In the genomic region with DNA sequence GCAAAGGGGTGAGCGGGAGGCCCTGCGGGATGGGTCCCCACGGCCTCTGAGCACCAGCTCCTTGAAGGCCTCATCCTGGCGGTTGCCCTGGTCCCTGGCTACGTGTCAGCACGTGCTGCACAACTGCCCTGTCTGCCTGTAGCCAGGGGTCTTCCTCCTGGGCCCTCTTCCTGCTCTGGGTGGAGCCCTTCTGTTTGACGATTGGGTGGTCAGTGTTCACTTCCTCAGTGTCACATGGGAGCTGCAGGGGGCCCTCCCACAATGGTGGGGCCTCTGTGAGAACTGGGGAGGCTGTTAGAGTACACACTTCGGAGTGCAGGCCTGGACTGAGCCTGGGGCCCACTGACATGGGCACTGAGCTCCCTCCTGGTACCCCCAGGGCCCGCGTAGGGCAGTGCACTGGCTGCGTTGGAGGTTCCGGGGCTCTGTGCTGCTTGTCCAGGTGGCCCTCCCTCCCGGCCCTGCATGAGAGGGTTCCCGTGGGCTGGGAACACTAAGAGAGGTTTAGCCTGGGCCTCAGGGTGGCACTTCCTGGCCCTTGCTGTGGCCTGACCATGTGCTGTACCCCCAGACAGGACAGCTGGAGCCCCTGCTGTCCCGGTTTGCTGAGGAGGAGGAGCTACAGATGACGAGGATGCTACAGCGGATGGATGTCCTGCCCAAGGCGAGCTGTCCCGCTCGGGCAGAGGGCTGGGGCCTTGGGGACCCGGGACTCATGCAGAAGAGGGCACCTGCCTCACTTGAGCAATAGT, we compare ENCODE assay signal across 1 cellular context.
A peak's percentile ranks its signal among the peaks of the same experiment; 100 is the strongest.
TF ChIP-seq lines count a peak whose summit lies in the region.

No MANE protein-coding gene starts in this region.

TF ChIP-seq in K562, 482 proteins besides CTCF, POLR2A, EP300 and RAD21 (continued from another document and continues in another):
- TF ChIP-seq, protein P1, sequence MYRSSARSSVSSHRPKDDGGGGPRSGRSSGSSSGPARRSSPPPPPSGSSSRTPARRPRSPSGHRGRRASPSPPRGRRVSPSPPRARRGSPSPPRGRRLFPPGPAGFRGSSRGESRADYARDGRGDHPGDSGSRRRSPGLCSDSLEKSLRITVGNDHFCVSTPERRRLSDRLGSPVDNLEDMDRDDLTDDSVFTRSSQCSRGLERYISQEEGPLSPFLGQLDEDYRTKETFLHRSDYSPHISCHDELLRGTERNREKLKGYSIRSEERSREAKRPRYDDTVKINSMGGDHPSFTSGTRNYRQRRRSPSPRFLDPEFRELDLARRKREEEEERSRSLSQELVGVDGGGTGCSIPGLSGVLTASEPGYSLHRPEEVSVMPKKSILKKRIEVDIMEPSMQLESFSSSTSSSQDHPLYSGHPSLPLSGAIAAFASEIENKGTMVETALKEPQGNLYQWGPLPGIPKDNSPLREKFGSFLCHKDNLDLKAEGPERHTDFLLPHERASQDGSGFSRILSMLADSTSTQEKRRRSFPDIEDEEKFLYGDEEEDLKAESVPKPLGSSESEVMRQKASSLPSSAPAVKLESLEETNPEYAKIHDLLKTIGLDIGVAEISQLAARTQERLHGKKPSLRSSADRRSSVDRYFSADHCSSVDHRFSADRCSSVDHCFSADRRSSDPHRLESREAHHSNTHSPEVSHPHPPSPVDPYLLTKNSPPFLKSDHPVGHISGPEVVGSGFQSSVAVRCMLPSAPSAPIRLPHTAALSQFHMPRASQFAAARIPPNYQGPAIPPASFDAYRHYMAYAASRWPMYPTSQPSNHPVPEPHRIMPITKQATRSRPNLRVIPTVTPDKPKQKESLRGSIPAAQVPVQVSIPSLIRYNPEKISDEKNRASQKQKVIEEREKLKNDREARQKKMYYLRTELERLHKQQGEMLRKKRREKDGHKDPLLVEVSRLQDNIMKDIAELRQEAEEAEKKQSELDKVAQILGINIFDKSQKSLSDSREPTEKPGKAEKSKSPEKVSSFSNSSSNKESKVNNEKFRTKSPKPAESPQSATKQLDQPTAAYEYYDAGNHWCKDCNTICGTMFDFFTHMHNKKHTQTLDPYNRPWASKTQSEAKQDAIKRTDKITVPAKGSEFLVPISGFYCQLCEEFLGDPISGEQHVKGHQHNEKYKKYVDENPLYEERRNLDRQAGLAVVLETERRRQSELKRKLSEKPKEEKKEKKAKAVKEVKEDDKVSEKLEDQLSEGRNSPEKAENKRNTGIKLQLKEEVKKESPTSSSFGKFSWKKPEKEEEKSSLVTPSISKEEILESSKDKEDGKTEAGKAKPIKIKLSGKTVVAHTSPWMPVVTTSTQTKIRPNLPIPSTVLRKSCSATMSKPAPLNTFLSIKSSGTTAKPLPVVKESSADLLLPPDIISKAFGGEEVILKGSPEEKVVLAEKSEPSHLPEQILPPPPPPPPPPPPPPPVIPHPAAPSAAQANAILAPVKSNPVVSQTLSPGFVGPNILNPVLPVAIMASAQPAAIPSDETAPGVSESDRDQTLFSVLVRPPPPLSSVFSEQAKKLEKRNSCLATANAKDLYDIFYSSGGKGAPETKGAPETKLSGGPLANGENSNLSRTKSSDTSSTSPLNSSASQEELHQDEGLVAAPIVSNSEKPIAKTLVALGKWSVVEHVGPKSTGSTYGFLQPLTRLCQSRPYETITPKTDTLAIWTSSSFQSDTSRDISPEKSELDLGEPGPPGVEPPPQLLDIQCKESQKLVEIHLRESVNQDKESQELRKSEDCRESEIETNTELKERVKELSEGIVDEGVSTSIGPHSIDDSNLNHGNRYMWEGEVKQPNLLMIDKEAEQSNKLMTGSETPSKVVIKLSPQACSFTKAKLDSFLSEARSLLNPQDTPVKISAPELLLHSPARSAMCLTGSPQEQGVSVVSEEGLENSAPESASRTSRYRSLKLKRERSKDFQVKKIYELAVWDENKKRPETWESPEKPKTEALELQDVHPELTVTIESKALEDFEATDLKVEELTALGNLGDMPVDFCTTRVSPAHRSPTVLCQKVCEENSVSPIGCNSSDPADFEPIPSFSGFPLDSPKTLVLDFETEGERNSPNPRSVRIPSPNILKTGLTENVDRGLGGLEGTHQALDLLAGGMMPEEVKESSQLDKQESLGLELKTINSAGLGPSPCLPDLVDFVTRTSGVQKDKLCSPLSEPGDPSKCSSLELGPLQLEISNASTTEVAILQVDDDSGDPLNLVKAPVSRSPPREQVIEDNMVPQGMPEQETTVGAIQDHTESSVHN (IDR thresholded peaks at IDR 0.05; ENCODE audit: borderline replicate concordance in 1 of 2, low read depth in 1 of 2), result no peak
- TF ChIP-seq SUPT5H (IDR thresholded peaks at IDR 0.05) (no peak), ZNF121 (CRISPR knock-in tag; conservative IDR thresholded peaks at IDR 0.05) (no peak), SMC3 (conservative IDR thresholded peaks at IDR 0.05; ENCODE audit: insufficient read depth, low read depth, low read length) (no peak), MAZ (CRISPR knock-in tag; conservative IDR thresholded peaks at IDR 0.05 in 1 of 2, IDR thresholded peaks at IDR 0.05 in 1 of 2) (peak in 1 of 2 experiments; percentile 26; a peak in 1 of 4 replicates), FOXA1 (IDR thresholded peaks at IDR 0.05; ENCODE audit: borderline replicate concordance) (no peak), SMAD4 (CRISPR knock-in tag; conservative IDR thresholded peaks at IDR 0.05) (no peak), SMARCB1 (IDR thresholded peaks at IDR 0.05; ENCODE audit: insufficient read length, low read depth) (no peak), FOXO4 (CRISPR knock-in tag; IDR thresholded peaks at IDR 0.05) (no peak), ZNF592 (IDR thresholded peaks at IDR 0.05) (no peak), MXD1 (CRISPR knock-in tag; IDR thresholded peaks at IDR 0.05; ENCODE audit: borderline replicate concordance, poor library complexity, severe bottlenecking) (no peak), MYNN (IDR thresholded peaks at IDR 0.05) (no peak), MYNN (CRISPR knock-in tag; IDR thresholded peaks at IDR 0.05) (no peak), POU5F1 (IDR thresholded peaks at IDR 0.05; ENCODE audit: borderline replicate concordance, low read depth, low read length, partially characterized antibody) (no peak), E2F3 (CRISPR knock-in tag; IDR thresholded peaks at IDR 0.05) (peak; percentile 40; the same call in 1 of the 2 replicates), TEAD2 (tag; IDR thresholded peaks at IDR 0.05) (no peak), NR4A1 (CRISPR knock-in tag; IDR thresholded peaks at IDR 0.05) (no peak), NR4A1 (tag; IDR thresholded peaks at IDR 0.05) (no peak), SIX5 (IDR thresholded peaks at IDR 0.05; ENCODE audit: borderline replicate concordance in 1 of 2, insufficient read depth in 1 of 2, low read depth in 1 of 2, low read length in 2 of 2) (no peak), XRCC3 (IDR thresholded peaks at IDR 0.05) (no peak), AFF4 (CRISPR knock-in tag; IDR thresholded peaks at IDR 0.05) (no peak), ZFP36 (IDR thresholded peaks at IDR 0.05; ENCODE audit: low read depth, low read length, partially characterized antibody) (no peak), LARP7 (IDR thresholded peaks at IDR 0.05) (no peak), GTF3C2 (IDR thresholded peaks at IDR 0.05; ENCODE audit: borderline replicate concordance, extremely low read depth, insufficient read length) (no peak), ZNF445 (CRISPR knock-in tag; IDR thresholded peaks at IDR 0.05; ENCODE audit: low read depth) (no peak)
- TF ChIP-seq, protein P2, sequence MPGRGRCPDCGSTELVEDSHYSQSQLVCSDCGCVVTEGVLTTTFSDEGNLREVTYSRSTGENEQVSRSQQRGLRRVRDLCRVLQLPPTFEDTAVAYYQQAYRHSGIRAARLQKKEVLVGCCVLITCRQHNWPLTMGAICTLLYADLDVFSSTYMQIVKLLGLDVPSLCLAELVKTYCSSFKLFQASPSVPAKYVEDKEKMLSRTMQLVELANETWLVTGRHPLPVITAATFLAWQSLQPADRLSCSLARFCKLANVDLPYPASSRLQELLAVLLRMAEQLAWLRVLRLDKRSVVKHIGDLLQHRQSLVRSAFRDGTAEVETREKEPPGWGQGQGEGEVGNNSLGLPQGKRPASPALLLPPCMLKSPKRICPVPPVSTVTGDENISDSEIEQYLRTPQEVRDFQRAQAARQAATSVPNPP (IDR thresholded peaks at IDR 0.05; ENCODE audit: borderline replicate concordance, insufficient read depth, insufficient read length), result no peak
